1 cellular context compared by ENCODE assay signal in the genomic region with DNA sequence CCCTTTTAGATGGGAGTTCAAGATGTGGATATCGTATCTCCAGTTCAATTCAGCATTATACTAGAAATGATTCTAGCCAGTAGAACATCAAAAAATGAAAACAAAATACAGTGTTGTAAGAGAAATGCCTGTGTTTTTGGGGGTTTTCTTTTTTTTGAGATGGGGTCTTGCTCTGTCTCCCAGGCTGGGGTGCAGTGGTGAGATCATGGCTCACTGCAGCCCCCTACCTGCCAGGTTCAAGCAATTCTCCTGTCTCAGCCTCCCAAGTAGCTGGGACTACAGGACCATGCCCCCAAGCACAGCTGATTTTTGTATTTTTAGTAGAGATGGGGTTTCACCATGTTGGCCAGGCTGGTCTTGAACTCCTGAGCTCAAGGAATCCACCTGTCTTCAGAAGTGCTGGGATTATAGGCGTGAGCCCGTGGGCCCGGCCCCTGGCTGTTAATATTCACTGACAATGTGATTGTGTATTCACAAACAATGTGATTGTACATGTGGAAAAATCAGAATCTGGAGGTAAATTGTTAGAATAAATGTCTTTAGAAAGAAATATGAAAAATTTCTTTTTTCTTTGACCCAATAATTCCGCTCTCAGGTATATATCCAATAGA.
TF ChIP-seq lines count a peak whose summit lies in the region.

No MANE protein-coding gene starts in this region.

TF ChIP-seq in GM23338, 12 proteins besides CTCF, POLR2A, EP300 and RAD21 (continued from another document):
- TF ChIP-seq REST (IDR thresholded peaks at IDR 0.05; ENCODE audit: unreplicated experiment), result no peak
- TF ChIP-seq, protein P1, sequence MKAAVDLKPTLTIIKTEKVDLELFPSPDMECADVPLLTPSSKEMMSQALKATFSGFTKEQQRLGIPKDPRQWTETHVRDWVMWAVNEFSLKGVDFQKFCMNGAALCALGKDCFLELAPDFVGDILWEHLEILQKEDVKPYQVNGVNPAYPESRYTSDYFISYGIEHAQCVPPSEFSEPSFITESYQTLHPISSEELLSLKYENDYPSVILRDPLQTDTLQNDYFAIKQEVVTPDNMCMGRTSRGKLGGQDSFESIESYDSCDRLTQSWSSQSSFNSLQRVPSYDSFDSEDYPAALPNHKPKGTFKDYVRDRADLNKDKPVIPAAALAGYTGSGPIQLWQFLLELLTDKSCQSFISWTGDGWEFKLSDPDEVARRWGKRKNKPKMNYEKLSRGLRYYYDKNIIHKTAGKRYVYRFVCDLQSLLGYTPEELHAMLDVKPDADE (IDR thresholded peaks at IDR 0.05), result no peak
- TF ChIP-seq ZNF462 (CRISPR knock-in tag; IDR thresholded peaks at IDR 0.05), result no peak
- TF ChIP-seq ZNF114 (CRISPR knock-in tag; IDR thresholded peaks at IDR 0.05), result no peak
- no peak for TF ChIP-seq EZH2phosphoT487 (IDR thresholded peaks at IDR 0.05; ENCODE audit: unreplicated experiment)
- no peak for TF ChIP-seq EZH2 (IDR thresholded peaks at IDR 0.05; ENCODE audit: low read depth, unreplicated experiment)
